16 cellular contexts compared by ENCODE assay signal in the genomic region with DNA sequence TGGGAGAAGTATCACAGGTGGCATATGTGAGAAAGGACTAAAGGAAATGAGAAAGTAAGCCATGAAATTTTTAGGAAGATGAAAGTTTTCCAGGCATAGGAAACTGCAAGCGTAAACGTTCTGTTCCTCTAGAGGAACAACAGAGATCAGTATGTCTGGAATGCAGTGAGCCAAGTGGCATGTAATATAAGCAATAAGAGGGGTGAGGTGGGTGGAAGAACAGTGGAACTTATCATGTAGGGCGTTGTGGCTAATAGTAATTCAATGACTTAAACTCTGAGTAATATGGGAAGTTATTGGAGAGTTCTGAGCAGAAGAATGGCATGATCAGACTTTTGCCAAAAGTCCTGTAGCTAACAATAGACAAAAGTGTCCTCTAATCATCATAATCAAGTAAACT.
DNase-seq lines count a peak whose midpoint lies in the region; ATAC-seq and TF ChIP-seq lines count a peak whose summit lies in the region.
"Had no signal": no experiment of that assay in that cellular context is flagged by ENCODE, and none has a peak within 500 bp of the region (broad histone marks: within the 10 kb centered on the region; RNA-seq: fewer than 3 reads in every experiment).

No MANE protein-coding gene starts in this region.

- intact Hi-C loops in left lung (cut with DNase I) = no loop called here

- peaks cover 0 to 1% of the 10 kb centered on the region in 2 donors for H3K9me3 ChIP-seq in left lung
- H3K9me3 ChIP-seq in tibial nerve = no peaks in the 10 kb centered on the region
- H3K9me3 ChIP-seq: ovary, SJCRH30 had no signal

- H3K27me3 ChIP-seq in ACC112 (ENCODE audit: insufficient read depth, low read length) (no peaks in the 10 kb centered on the region), left lung (no peaks in the 10 kb centered on the region), tibial nerve (no peaks in the 10 kb centered on the region)
- H3K27me3 ChIP-seq: heart right ventricle, ovary, SJCRH30 had no signal

- H3K36me3 ChIP-seq in ACC112 (ENCODE audit: insufficient read depth, low read length) = no peaks in the 10 kb centered on the region
- H3K36me3 ChIP-seq in left lung = no peaks in the 10 kb centered on the region
- no peaks in the 10 kb centered on the region for H3K36me3 ChIP-seq in tibial nerve
- H3K36me3 ChIP-seq: heart right ventricle, ovary, SJCRH30 had no signal

- no peak for TF ChIP-seq EP300 in tibial nerve (IDR thresholded peaks at IDR 0.05)

- peak overlapping the region; percentile 72 for H2AFZ ChIP-seq in ACC112 (ENCODE audit: low read length, unreplicated experiment)

- TF ChIP-seq CTCF in choroid plexus epithelial cell (conservative IDR thresholded peaks at IDR 0.05; ENCODE audit: low read depth, low read length) (no peak), left lung (IDR thresholded peaks at IDR 0.05) (no peak), tibial nerve (IDR thresholded peaks at IDR 0.05) (no peak)

- peak; percentile 77 for ATAC-seq in left lung
- no peak for ATAC-seq in HG02588 (IDR thresholded peaks at IDR 0.05; ENCODE audit: unreplicated experiment)
- ATAC-seq: effector memory CD8-positive, alpha-beta T cell had no signal

- WGBS in tibial nerve, 2 donors = 13 to 24% methylated on average over 3 of the region's 3 CpGs

- H3K4me1 ChIP-seq in ACC112 (ENCODE audit: control insufficient read depth, insufficient read depth, low read length, unreplicated experiment) = peaks cover 46% of the 10 kb centered on the region
- H3K4me1 ChIP-seq in left lung = peaks cover 6 to 10% of the 10 kb centered on the region in 2 donors
- H3K4me1 ChIP-seq in tibial nerve = peaks cover 0 to 16% (median 0%) of the 10 kb centered on the region in 4 donors

- TF ChIP-seq POLR2A in tibial nerve (IDR thresholded peaks at IDR 0.05) = no peak

- DNase-seq in LHCN-M2 (ENCODE audit: low read depth) (peak; percentile 88), choroid plexus epithelial cell (ENCODE audit: low read depth) (peak; percentile 84), left lung (no peak), cerebellum (ENCODE audit: low spot score) (no peak), tibial nerve (ENCODE audit: low spot score in 2 of 2) (no peak)
- DNase-seq in effector CD8-positive, alpha-beta T cell (lab: John Stamatoyannopoulos, UW) = no peak
- DNase-seq: effector memory CD8-positive, alpha-beta T cell; heart right ventricle; KG1; NCI-H187 treated with DMSO at 0.1 percent for 48 hours; NCI-H774 had no signal

- no peaks in the 10 kb centered on the region for H3K79me2 ChIP-seq in ACC112 (ENCODE audit: control insufficient read depth, insufficient read depth, low read length, unreplicated experiment)

- peak overlapping the region; percentile 61 for H3K4me3 ChIP-seq in ACC112 (ENCODE audit: low read depth, low read length)
- H3K4me3 ChIP-seq in choroid plexus epithelial cell (ENCODE audit: low read depth, low read length) = no peak overlapping the region
- H3K4me3 ChIP-seq in left lung = no peak overlapping the region
- no peak overlapping the region for H3K4me3 ChIP-seq in tibial nerve
- H3K4me3 ChIP-seq: lung, ovary, SJCRH30 had no signal

- peak overlapping the region; percentile 87 for H3K27ac ChIP-seq in ACC112 (ENCODE audit: low read depth, low read length)
- H3K27ac ChIP-seq in left lung = no peak overlapping the region
- H3K27ac ChIP-seq in tibial nerve = peak overlapping the region in 1 of 4 donors; percentile 7
- H3K27ac ChIP-seq: SJCRH30 had no signal

Comparison
In these comparisons a context has a peak if more than half of its experiments do, and no peak if none do; other contexts are left out.
1. DNase-seq: peak in LHCN-M2 (single experiment) and choroid plexus epithelial cell (single experiment); none in left lung (0 of 2), cerebellum (single experiment), effector CD8-positive, alpha-beta T cell (single experiment) and tibial nerve (0 of 2).